In the genomic region with DNA sequence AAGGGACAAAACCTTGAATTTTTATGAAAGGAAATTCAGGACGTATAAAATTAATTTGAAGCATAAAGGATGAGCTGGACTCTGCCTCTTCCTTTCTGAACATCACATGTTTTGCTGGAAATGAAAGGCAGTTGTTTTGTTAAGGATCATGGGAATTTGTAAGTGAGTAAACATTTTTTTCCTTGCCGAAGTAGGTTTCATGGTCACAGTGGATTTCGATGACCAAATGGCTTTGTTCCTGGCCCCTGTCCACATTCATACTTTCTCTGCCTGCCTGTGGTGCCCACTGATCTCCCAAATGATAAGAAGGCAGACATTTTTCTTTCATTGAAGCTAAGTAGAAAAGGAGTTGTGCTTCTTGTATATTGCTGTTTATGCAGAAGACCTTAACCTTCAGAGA, we compare ENCODE assay signal across 12 cellular contexts.
DNase-seq lines count a peak whose midpoint lies in the region; ATAC-seq and TF ChIP-seq lines count a peak whose summit lies in the region.
"Had no signal": no experiment of that assay in that cellular context is flagged by ENCODE, and none has a peak within 500 bp of the region (broad histone marks: within the 10 kb centered on the region; RNA-seq: fewer than 3 reads in every experiment).

No MANE protein-coding gene starts in this region.

- H3K27me3 ChIP-seq in CD4-positive, alpha-beta T cell (ENCODE audit: control insufficient read depth, insufficient read depth, low read length), result no peaks in the 10 kb centered on the region
- H3K27me3 ChIP-seq in esophagus squamous epithelium, result no peaks in the 10 kb centered on the region

- WGBS in esophagus squamous epithelium, 2 donors, result 46 to 52% methylated on average over 3 of the region's 3 CpGs

- POLR2A ChIA-PET in CD4-positive, alpha-beta T cell (lab: Charles Lee), result interaction anchor here (2.2 kb wide), 1 partner anchor 13 kb away, joined by 6 read pairs; no protein-coding TSS in a partner anchor

- no peaks in the 10 kb centered on the region for H3K9me3 Mint-ChIP-seq in CD4-positive, alpha-beta T cell
- no peaks in the 10 kb centered on the region for H3K9me3 Mint-ChIP-seq in osteocyte (ENCODE audit: unreplicated experiment)

- H3K27me3 Mint-ChIP-seq in CD4-positive, alpha-beta T cell, result no peaks in the 10 kb centered on the region
- no peaks in the 10 kb centered on the region for H3K27me3 Mint-ChIP-seq in osteocyte (ENCODE audit: unreplicated experiment)
- H3K27me3 Mint-ChIP-seq: progenitor cell of endocrine pancreas had no signal

- H3K36me3 Mint-ChIP-seq in CD4-positive, alpha-beta T cell (ENCODE audit: low read depth), result peaks cover 72% of the 10 kb centered on the region
- H3K36me3 Mint-ChIP-seq in osteocyte (ENCODE audit: unreplicated experiment), result peaks cover 27% of the 10 kb centered on the region

- H3K4me1 ChIP-seq in esophagus squamous epithelium, result peaks cover 0 to 47% (median 25%) of the 10 kb centered on the region in 3 donors

- intact Hi-C loops in CD4-positive, alpha-beta T cell (cut with DNase I, micrococcal nuclease), result no loop called here
- intact Hi-C loops in esophagus squamous epithelium (cut with DNase I), result no loop called here

- peak overlapping the region; percentile 7 for H3K27ac Mint-ChIP-seq in CD4-positive, alpha-beta T cell
- H3K27ac Mint-ChIP-seq in osteocyte (ENCODE audit: unreplicated experiment), result peak overlapping the region; percentile 80
- H3K27ac Mint-ChIP-seq: progenitor cell of endocrine pancreas had no signal

- no peak for DNase-seq in CD4-positive, alpha-beta T cell
- DNase-seq in LHCN-M2 (ENCODE audit: low read depth) (peak; percentile 63), esophagus squamous epithelium (lab: John Stamatoyannopoulos, UW) (no peak), osteocyte (ENCODE audit: extremely low spot score, unreplicated experiment) (no peak), HuH-7 (ENCODE audit: low spot score) (no peak), islet precursor cell (no peak)
- DNase-seq: SHP77 treated with DMSO at 0.1 percent for 48 hours; stimulated activated CD4-positive, alpha-beta T cell treated with anti-CD3 and anti-CD28 coated beads, Interleukin-1b, Interleukin-23, amount 100 ng/mL, for 48 hours had no signal

- no peak overlapping the region for H3K27ac ChIP-seq in CD4-positive, alpha-beta T cell (ENCODE audit: low read depth, low read length)
- H3K27ac ChIP-seq in esophagus squamous epithelium, result peak overlapping the region in 3 of 4 donors; percentile 16 to 59 (median 23)

- peaks cover 0 to 13% (median 0%) of the 10 kb centered on the region in 3 donors for H3K36me3 ChIP-seq in esophagus squamous epithelium

- CTCF ChIA-PET in CD4-positive, alpha-beta T cell (lab: Charles Lee), result no interaction called here

- no peak for TF ChIP-seq CTCF in CD4-positive, alpha-beta T cell (IDR thresholded peaks at IDR 0.05)
- no peak for TF ChIP-seq CTCF in esophagus squamous epithelium (IDR thresholded peaks at IDR 0.05)
- no peak for TF ChIP-seq CTCF in osteocyte (IDR thresholded peaks at IDR 0.05)

- TF ChIP-seq POLR2A in esophagus squamous epithelium (IDR thresholded peaks at IDR 0.05), result no peak

- H3K4me1 Mint-ChIP-seq in CD4-positive, alpha-beta T cell (ENCODE audit: low read depth), result peaks cover 70% of the 10 kb centered on the region
- peaks cover 29% of the 10 kb centered on the region for H3K4me1 Mint-ChIP-seq in osteocyte (ENCODE audit: unreplicated experiment)

- no peak overlapping the region for H3K4me3 Mint-ChIP-seq in CD4-positive, alpha-beta T cell
- H3K4me3 Mint-ChIP-seq in osteocyte (ENCODE audit: unreplicated experiment), result no peak overlapping the region
- H3K4me3 Mint-ChIP-seq: CD14-positive monocyte had no signal

- ATAC-seq in CD4-positive, alpha-beta T cell (ENCODE audit: poor library complexity), result no peak
- ATAC-seq in HG02623 (IDR thresholded peaks at IDR 0.05; ENCODE audit: unreplicated experiment) (no peak), HG03378 (IDR thresholded peaks at IDR 0.05; ENCODE audit: unreplicated experiment) (no peak)

- no peak overlapping the region for H3K4me3 ChIP-seq in esophagus squamous epithelium

- H3K9me3 ChIP-seq in CD4-positive, alpha-beta T cell (ENCODE audit: control insufficient read depth, low read length), result no peaks in the 10 kb centered on the region
- no peaks in the 10 kb centered on the region for H3K9me3 ChIP-seq in esophagus squamous epithelium
